In genomic region chr19:52941941-52942370, GRCh38 we compare ENCODE assay signal across 8 cellular contexts. TPM values are rescaled to one million over a fixed set of nuclear protein-coding genes. Genes with fewer than 3 reads are reported as not detected.
DNase-seq lines count a peak whose midpoint lies in the region; ATAC-seq lines count a peak whose summit lies in the region.

No MANE protein-coding gene starts in this region.

- H3K9me3 Mint-ChIP-seq in activated T-cell treated with anti-CD3 and anti-CD28 coated beads, Interleukin-2, amount 50 U/mL, for 72 hours: peaks cover under 1 to 10% of the 10 kb centered on the region in 2 donors

- peak; percentile 21 for ATAC-seq in GM21390 (IDR thresholded peaks at IDR 0.05; ENCODE audit: unreplicated experiment)
- peak; percentile 27 to 42 for ATAC-seq in activated T-cell treated with anti-CD3 and anti-CD28 coated beads, Interleukin-2, amount 50 U/mL, for 72 hours (replicated peaks in 1 of 2)

- H3K36me3 ChIP-seq in KOPT-K1 (ENCODE audit: insufficient read depth, low read length): peaks cover 6% of the 10 kb centered on the region; the same call in 1 of the 2 replicates

- peak overlapping the region; percentile 79 for H3K27ac ChIP-seq in KOPT-K1 (ENCODE audit: low read depth, low read length, poor library complexity, severe bottlenecking)

- in situ Hi-C loops in Caki2 (cut with HindIII; ENCODE audit: low pct_unique_long_range_greater_than_20kb, low sequenced_read_pairs): no loop called here
- in situ Hi-C loops in ACHN (cut with HindIII; ENCODE audit: low pct_ligation_motif_present, low pct_unique_long_range_greater_than_20kb, low sequenced_read_pairs): no loop called here

- peaks cover 26% of the 10 kb centered on the region for H3K4me1 Mint-ChIP-seq in activated T-cell treated with anti-CD3 and anti-CD28 coated beads, Interleukin-2, amount 50 U/mL, for 72 hours (ENCODE audit: low read depth)

- H3K4me3 Mint-ChIP-seq in activated T-cell treated with anti-CD3 and anti-CD28 coated beads, Interleukin-2, amount 50 U/mL, for 72 hours: peak overlapping the region; percentile 96

- peaks cover 21 to 24% of the 10 kb centered on the region in 2 donors for H3K36me3 Mint-ChIP-seq in activated T-cell treated with anti-CD3 and anti-CD28 coated beads, Interleukin-2, amount 50 U/mL, for 72 hours (ENCODE audit: insufficient read depth in 2 of 2)

- H3K9me3 ChIP-seq in KOPT-K1 (ENCODE audit: insufficient read depth, low read length, poor library complexity, severe bottlenecking): peaks cover 8% of the 10 kb centered on the region

- DNase-seq in Caki2 (ENCODE audit: low read depth) (peak; percentile 47), germinal center (ENCODE audit: low spot score) (peak; percentile 5), posterior vena cava (ENCODE audit: low spot score) (peak; percentile 87), NCI-H2107 (lab: John Stamatoyannopoulos, UW) (no peak), ACHN (no peak)
- peak; percentile 9 to 19 for DNase-seq in activated T-cell treated with anti-CD3 and anti-CD28 coated beads, Interleukin-2, amount 50 U/mL, for 72 hours

- no peaks in the 10 kb centered on the region for H3K27me3 Mint-ChIP-seq in activated T-cell treated with anti-CD3 and anti-CD28 coated beads, Interleukin-2, amount 50 U/mL, for 72 hours (ENCODE audit: low read depth)

- H3K27ac Mint-ChIP-seq in activated T-cell treated with anti-CD3 and anti-CD28 coated beads, Interleukin-2, amount 50 U/mL, for 72 hours: peak overlapping the region; percentile 24

- intact Hi-C loops in posterior vena cava (cut with DNase I): no loop called here

RNA-seq across cellular contexts. Expression of gene ZNF888, which starts 18.7 kb away (rescaled TPM):
- total RNA-seq in Caki2 (2014; rRNA removed; shearing (Covaris generic); ENCODE audit: low replicate concordance): 2.8 and 4.3 TPM in 2 replicates
- 1 to 10 TPM; 5.9 to 8.0 TPM for total RNA-seq in activated T-cell treated with anti-CD3 and anti-CD28 coated beads, Interleukin-2, amount 50 U/mL, for 72 hours
- total RNA-seq in posterior vena cava: 1 to 10 TPM; 2.6 to 3.2 TPM

RNA-seq across cellular contexts. Expression of gene ZNF816, which starts 20.7 kb away (rescaled TPM):
- 10.0 and 15.9 TPM in 2 replicates for total RNA-seq in Caki2 (2014; rRNA removed; shearing (Covaris generic); ENCODE audit: low replicate concordance)
- total RNA-seq in activated T-cell treated with anti-CD3 and anti-CD28 coated beads, Interleukin-2, amount 50 U/mL, for 72 hours: 10 to 100 TPM; 12.0 to 16.2 TPM
- 1 to 10 TPM; 6.4 to 9.7 TPM for total RNA-seq in posterior vena cava

RNA-seq across cellular contexts. Expression of gene ZNF320, which starts 44.5 kb away (rescaled TPM):
- 4.3 and 11.8 TPM in 2 replicates for total RNA-seq in Caki2 (2014; rRNA removed; shearing (Covaris generic); ENCODE audit: low replicate concordance)
- 10 to 100 TPM in 1 of 2 donors, 1 to 10 TPM in 1; 9.9 to 13.0 TPM for total RNA-seq in activated T-cell treated with anti-CD3 and anti-CD28 coated beads, Interleukin-2, amount 50 U/mL, for 72 hours
- total RNA-seq in posterior vena cava: 1 to 10 TPM; 7.5 to 8.2 TPM

Comparison
In these comparisons a context has a peak if more than half of its experiments do, and no peak if none do; other contexts are left out.
1. DNase-seq: peak in Caki2 (single experiment), activated T-cell treated with anti-CD3 and anti-CD28 coated beads, Interleukin-2, amount 50 U/mL, for 72 hours (2 of 2), germinal center (single experiment) and posterior vena cava (single experiment); none in NCI-H2107 (single experiment) and ACHN (single experiment).